ENCODE assay signal across 26 cellular contexts in genomic region chr15:79831635-79832034, GRCh38.
A peak's percentile ranks its signal among the peaks of the same experiment; 100 is the strongest.
DNase-seq lines count a peak whose midpoint lies in the region; ATAC-seq, FAIRE-seq and TF ChIP-seq lines count a peak whose summit lies in the region.
"Had no signal": no experiment of that assay in that cellular context is flagged by ENCODE, and none has a peak within 500 bp of the region (broad histone marks: within the 10 kb centered on the region; RNA-seq: fewer than 3 reads in every experiment).

No MANE protein-coding gene starts in this region.

- no peaks in the 10 kb centered on the region for H3K27me3 Mint-ChIP-seq in activated T-helper 17 cell treated with anti-CD3 and anti-CD28 coated beads, Interleukin-2, amount 50 U/mL, for 72 hours
- H3K27me3 Mint-ChIP-seq in immature natural killer cell (ENCODE audit: low read depth in 3 of 3), result no peaks in the 10 kb centered on the region
- no peaks in the 10 kb centered on the region for H3K27me3 Mint-ChIP-seq in natural killer cell treated with Interleukin-12 subunit alpha and Interleukin-12 subunit beta and Interleukin-15 and Interleukin-18, amount 100 ng/mL, for 72 hours
- H3K27me3 Mint-ChIP-seq: CD4-positive, alpha-beta T cell had no signal

- H3K36me3 ChIP-seq in HepG2 (replicated peaks in 1 of 2; ENCODE audit: control insufficient read depth in 1 of 2, insufficient read depth in 2 of 2, low read length in 2 of 2), result peaks cover 0 to 3% of the 10 kb centered on the region in 2 experiments; a peak in 1 of 5 replicates
- H3K36me3 ChIP-seq: BE2C had no signal

- POLR2A ChIA-PET in HepG2 (lab: Yijun Ruan, JAX), result no interaction called here

- H2AFZ ChIP-seq in HepG2 (ENCODE audit: low read length), result no peak overlapping the region
- H2AFZ ChIP-seq: GM23338 had no signal

- in situ Hi-C loops in HepG2 (cut with HindIII; ENCODE audit: extremely low pct_ligation_motif_present, low pct_unique_long_range_greater_than_20kb), result no loop called here

- TF ChIP-seq EP300 in HepG2 (IDR thresholded peaks at IDR 0.05; ENCODE audit: low read depth in 2 of 2, low read length in 2 of 2), result no peak
- no peak for TF ChIP-seq EP300 in HepG2 (CRISPR knock-in tag; IDR thresholded peaks at IDR 0.05; ENCODE audit: borderline replicate concordance)

- H3K4me2 ChIP-seq in HepG2 (ENCODE audit: low read depth, low read length), result no peak overlapping the region
- H3K4me2 ChIP-seq: A549; BLaER1 treated with 17β-estradiol and CSF1 and Interleukin-3, amounts not matched to agents 10 nM and 100 nM; GM23338 had no signal

- H3K4me1 ChIP-seq in HepG2 (ENCODE audit: insufficient read depth, low read length), result no peaks in the 10 kb centered on the region
- H3K4me1 ChIP-seq: A549, BE2C had no signal

- H3K27me3 ChIP-seq in HepG2 (ENCODE audit: control insufficient read depth in 1 of 2, insufficient read depth in 2 of 2, low read length in 2 of 2), result no peaks in the 10 kb centered on the region
- H3K27me3 ChIP-seq: BE2C; BLaER1 treated with 17β-estradiol and CSF1 and Interleukin-3, amounts not matched to agents 10 nM and 100 nM had no signal

- H4K20me1 ChIP-seq in HepG2 (ENCODE audit: insufficient read depth, low read length), result no peaks in the 10 kb centered on the region
- H4K20me1 ChIP-seq: BLaER1 treated with 17β-estradiol and CSF1 and Interleukin-3, amounts not matched to agents 10 nM and 100 nM had no signal

- TF ChIP-seq RAD21 in HepG2 (CRISPR knock-in tag; IDR thresholded peaks at IDR 0.05), result no peak

- 83% methylated on average over 1 of the region's 1 CpG for whole genome bisulfite sequencing in HepG2 (ENCODE audit: low lambda C conversion rate)

- no peak overlapping the region for H3K27ac ChIP-seq in HepG2 (ENCODE audit: extremely low read length, insufficient read depth, low read length)
- H3K27ac ChIP-seq: A549; BLaER1 treated with 17β-estradiol and CSF1 and Interleukin-3, amounts not matched to agents 10 nM and 100 nM had no signal

- peaks cover 13% of the 10 kb centered on the region for H3K36me3 Mint-ChIP-seq in activated T-helper 17 cell treated with anti-CD3 and anti-CD28 coated beads, Interleukin-2, amount 50 U/mL, for 72 hours (ENCODE audit: low read depth)
- peaks cover 4 to 12% (median 7%) of the 10 kb centered on the region in 3 donors for H3K36me3 Mint-ChIP-seq in immature natural killer cell
- peaks cover 8% of the 10 kb centered on the region for H3K36me3 Mint-ChIP-seq in natural killer cell treated with Interleukin-12 subunit alpha and Interleukin-12 subunit beta and Interleukin-15 and Interleukin-18, amount 100 ng/mL, for 72 hours

- H3K27ac Mint-ChIP-seq in activated T-helper 17 cell treated with anti-CD3 and anti-CD28 coated beads, Interleukin-2, amount 50 U/mL, for 72 hours, result peak overlapping the region; percentile 27
- peak overlapping the region; percentile 47 to 79 (median 64) for H3K27ac Mint-ChIP-seq in immature natural killer cell
- peak overlapping the region; percentile 16 to 53 for H3K27ac Mint-ChIP-seq in natural killer cell treated with Interleukin-12 subunit alpha and Interleukin-12 subunit beta and Interleukin-15 and Interleukin-18, amount 100 ng/mL, for 72 hours
- H3K27ac Mint-ChIP-seq: CD14-positive monocyte; CD4-positive, alpha-beta T cell; GM23338 had no signal

- no peak for ATAC-seq in activated T-helper 17 cell treated with anti-CD3 and anti-CD28 coated beads, Interleukin-2, amount 50 U/mL, for 72 hours (replicated peaks)
- ATAC-seq in HepG2, result no peak
- ATAC-seq in natural killer cell treated with Interleukin-12 subunit alpha and Interleukin-12 subunit beta and Interleukin-15 and Interleukin-18, amount 100 ng/mL, for 72 hours, result no peak
- ATAC-seq: A549, GM23338, HCT116 had no signal

- no peaks in the 10 kb centered on the region for H3K79me2 ChIP-seq in HepG2 (ENCODE audit: insufficient read depth, low read length)

- no TSS peak for BruUV-seq in HepG2 (replicated peaks; lab: Mats Ljungman, UMichigan)

- H3K9me3 ChIP-seq in HepG2 (ENCODE audit: low read length), result no peaks in the 10 kb centered on the region
- H3K9me3 ChIP-seq: A549; BE2C; BLaER1 treated with 17β-estradiol and CSF1 and Interleukin-3, amounts not matched to agents 10 nM and 100 nM had no signal

- no peak overlapping the region for H3K4me3 Mint-ChIP-seq in activated T-helper 17 cell treated with anti-CD3 and anti-CD28 coated beads, Interleukin-2, amount 50 U/mL, for 72 hours
- peak overlapping the region in 1 of 5 donors; percentile 57 for H3K4me3 Mint-ChIP-seq in immature natural killer cell
- H3K4me3 Mint-ChIP-seq in natural killer cell treated with Interleukin-12 subunit alpha and Interleukin-12 subunit beta and Interleukin-15 and Interleukin-18, amount 100 ng/mL, for 72 hours, result peak overlapping the region; percentile 48
- H3K4me3 Mint-ChIP-seq: CD14-positive monocyte; CD4-positive, alpha-beta T cell; CD8-positive, alpha-beta memory T cell; GM23338; H9 had no signal

- H3K9ac ChIP-seq in HepG2 (ENCODE audit: insufficient read depth, low read depth, low read length), result no peak overlapping the region
- H3K9ac ChIP-seq: BLaER1 treated with 17β-estradiol and CSF1 and Interleukin-3, amounts not matched to agents 10 nM and 100 nM had no signal

- peaks cover 3% of the 10 kb centered on the region for H3K9me3 Mint-ChIP-seq in activated T-helper 17 cell treated with anti-CD3 and anti-CD28 coated beads, Interleukin-2, amount 50 U/mL, for 72 hours
- no peaks in the 10 kb centered on the region for H3K9me3 Mint-ChIP-seq in immature natural killer cell
- H3K9me3 Mint-ChIP-seq in natural killer cell treated with Interleukin-12 subunit alpha and Interleukin-12 subunit beta and Interleukin-15 and Interleukin-18, amount 100 ng/mL, for 72 hours, result no peaks in the 10 kb centered on the region
- H3K9me3 Mint-ChIP-seq: CD4-positive, alpha-beta T cell; H9 had no signal

- H3K4me3 ChIP-seq in HepG2 (replicated peaks in 1 of 3; ENCODE audit: insufficient read depth in 1 of 3, low read depth in 2 of 3, low read length in 3 of 3), result no peak overlapping the region
- H3K4me3 ChIP-seq: A549; BLaER1 treated with 17β-estradiol and CSF1 and Interleukin-3, amounts not matched to agents 10 nM and 100 nM; GM23338 had no signal

- CTCF ChIA-PET in HepG2 (lab: Yijun Ruan, JAX; ENCODE audit: low intra/inter-chr PET ratio, low total read pairs), result no interaction called here

- FAIRE-seq in HepG2 (lab: Jason Lieb, UNC), result no peak
- FAIRE-seq: A549, D721Med, GM12891, GM18507 had no signal

- DNase-seq in immature natural killer cell, result no peak
- DNase-seq in HepG2 (ENCODE audit: low spot score), result no peak
- no peak for DNase-seq in natural killer cell treated with Interleukin-12 subunit alpha and Interleukin-12 subunit beta and Interleukin-15 and Interleukin-18, amount 100 ng/mL, for 72 hours (ENCODE audit: low spot score)
- DNase-seq in hepatic stellate cell (ENCODE audit: low spot score), result no peak
- no peak for DNase-seq in RKO (ENCODE audit: low spot score)
- no peak for DNase-seq in mesenteric fat pad (ENCODE audit: low spot score)
- DNase-seq: 8988T; ACHN; AML-193; BE2C; CD4-positive, alpha-beta T cell; CD8-positive, alpha-beta memory T cell; DMS 273 treated with DMSO at 0.1 percent for 48 hours; DMS79; EL; GDM1; H9 had no signal

- intact Hi-C loops in HepG2 (cut with micrococcal nuclease; ENCODE audit: unreplicated experiment), result no loop called here

- no peak for TF ChIP-seq CTCF in HepG2 (CRISPR knock-in tag; IDR thresholded peaks at IDR 0.05)

- H3K4me1 Mint-ChIP-seq in activated T-helper 17 cell treated with anti-CD3 and anti-CD28 coated beads, Interleukin-2, amount 50 U/mL, for 72 hours, result peaks cover 4% of the 10 kb centered on the region
- H3K4me1 Mint-ChIP-seq in immature natural killer cell, result peaks cover 19 to 22% of the 10 kb centered on the region in 2 donors
- H3K4me1 Mint-ChIP-seq in natural killer cell treated with Interleukin-12 subunit alpha and Interleukin-12 subunit beta and Interleukin-15 and Interleukin-18, amount 100 ng/mL, for 72 hours (ENCODE audit: low read depth in 2 of 2), result peaks cover 14 to 21% of the 10 kb centered on the region in 2 donors
- H3K4me1 Mint-ChIP-seq: H9 had no signal

- no peak for TF ChIP-seq POLR2A in HepG2 (IDR thresholded peaks at IDR 0.05; ENCODE audit: insufficient read depth in 1 of 2, low read depth in 2 of 2, low read length in 2 of 2)

TF ChIP-seq in HepG2, 621 proteins besides CTCF, POLR2A, EP300 and RAD21:
- TF ChIP-seq ZNF263 (CRISPR knock-in tag; IDR thresholded peaks at IDR 0.05) (peak; percentile 46; the same call in 1 of the 2 replicates), CHCHD3 (CRISPR knock-in tag; IDR thresholded peaks at IDR 0.05) (no peak)
